ENCODE assay signal across 1 cellular context in the genomic region with DNA sequence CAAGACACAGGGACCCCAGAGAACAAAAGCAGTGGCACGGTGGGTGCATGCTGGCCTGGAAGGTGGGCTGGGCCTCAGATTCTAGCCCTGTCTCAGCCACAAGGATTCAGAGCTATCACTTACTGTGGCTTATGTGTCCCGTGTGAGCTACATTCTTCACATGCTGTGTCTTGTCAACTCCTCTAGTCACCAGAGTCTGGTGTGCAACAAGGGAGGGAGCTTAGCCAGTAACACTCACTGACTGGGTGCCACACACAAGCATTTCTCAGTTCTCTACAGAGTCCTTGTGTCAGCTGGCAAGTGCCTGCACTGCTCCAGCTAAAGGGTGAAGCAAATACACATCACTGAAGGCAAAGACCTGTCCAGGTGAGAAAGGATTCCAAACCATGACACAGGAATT.
TF ChIP-seq lines count a peak whose summit lies in the region.

No MANE protein-coding gene starts in this region.

TF ChIP-seq in IMR-90, 13 proteins besides CTCF, POLR2A, EP300 and RAD21:
- TF ChIP-seq BHLHE40 (IDR thresholded peaks at IDR 0.05; ENCODE audit: low read depth, low read length) (no peak), MAFK (IDR thresholded peaks at IDR 0.05; ENCODE audit: low read depth, low read length) (no peak), CEBPB (IDR thresholded peaks at IDR 0.05; ENCODE audit: low read depth, low read length) (no peak), MXI1 (IDR thresholded peaks at IDR 0.05; ENCODE audit: borderline replicate concordance, low read depth, low read length) (no peak), SMC3 (IDR thresholded peaks at IDR 0.05; ENCODE audit: low read depth, low read length) (no peak)
